ENCODE assay signal across 11 cellular contexts in genomic region chr17:64964796-64965195, GRCh38. TPM values are rescaled to one million over a fixed set of nuclear protein-coding genes. Genes with fewer than 3 reads are reported as not detected.
DNase-seq lines count a peak whose midpoint lies in the region; ATAC-seq, FAIRE-seq and TF ChIP-seq lines count a peak whose summit lies in the region.
"Had no signal": no experiment of that assay in that cellular context is flagged by ENCODE, and none has a peak within 500 bp of the region (broad histone marks: within the 10 kb centered on the region; RNA-seq: fewer than 3 reads in every experiment).

No MANE protein-coding gene starts in this region.

- no peak for TF ChIP-seq EP300 in K562 (IDR thresholded peaks at IDR 0.05; ENCODE audit: low read length)

- peak; percentile 88 for FAIRE-seq in K562 (lab: Jason Lieb, UNC)

- ATAC-seq in K562 (no peak), PC-3 (no peak), HG02938 (IDR thresholded peaks at IDR 0.05; ENCODE audit: unreplicated experiment) (no peak)

- peaks cover 6 to 11% of the 10 kb centered on the region in 2 experiments; a peak in 4 of 5 replicates for H3K4me1 ChIP-seq in K562 (replicated peaks in 1 of 2; ENCODE audit: control insufficient read depth in 2 of 2, insufficient read depth in 2 of 2, low read length in 2 of 2)
- H3K4me1 ChIP-seq in parathyroid adenoma: peaks cover 11% of the 10 kb centered on the region
- H3K4me1 ChIP-seq in PC-3 (ENCODE audit: insufficient read depth, low read length): peaks cover 34% of the 10 kb centered on the region
- H3K4me1 ChIP-seq in adrenal gland (replicated peaks in 1 of 2): peaks cover 4 to 27% of the 10 kb centered on the region in 2 donors

- H3K27ac ChIP-seq in K562 (ENCODE audit: extremely low read depth, low read depth, low read length) (no peak overlapping the region; the same call in 2 of the 3 replicates), parathyroid adenoma (peak overlapping the region; percentile 45), PC-3 (ENCODE audit: low read length) (no peak overlapping the region), adrenal gland (no peak overlapping the region)

- TSS peak; percentile 56 for BruUV-seq in K562 (replicated peaks; lab: Mats Ljungman, UMichigan)
- BruUV-seq in PC-3 (replicated peaks; lab: Mats Ljungman, UMichigan): no TSS peak

- H3K9me3 ChIP-seq in K562 (replicated peaks; ENCODE audit: control insufficient read depth, insufficient read depth, low read depth, low read length) (no peaks in the 10 kb centered on the region; the same call in 1 of the 2 replicates), parathyroid adenoma (ENCODE audit: control insufficient read depth, low read length) (no peaks in the 10 kb centered on the region), PC-3 (ENCODE audit: low read length) (no peaks in the 10 kb centered on the region), adrenal gland (replicated peaks in 1 of 3) (no peaks in the 10 kb centered on the region)

- H2AFZ ChIP-seq in K562 (ENCODE audit: low read depth, low read length) (peak overlapping the region; percentile 87), parathyroid adenoma (peak overlapping the region; percentile 67), PC-3 (ENCODE audit: low read length) (no peak overlapping the region)

- no peaks in the 10 kb centered on the region for H3F3A ChIP-seq in PC-3 (ENCODE audit: low read length, unreplicated experiment)

- H3K36me3 ChIP-seq in K562 (ENCODE audit: control insufficient read depth, insufficient read depth, low read length) (peaks cover 2% of the 10 kb centered on the region; the same call in 1 of the 3 replicates), parathyroid adenoma (ENCODE audit: control insufficient read depth, insufficient read depth, low read length) (no peaks in the 10 kb centered on the region), PC-3 (ENCODE audit: low read depth, low read length) (no peaks in the 10 kb centered on the region), adrenal gland (replicated peaks in 1 of 2) (no peaks in the 10 kb centered on the region)

- H3K79me2 ChIP-seq in K562 (ENCODE audit: control insufficient read depth, insufficient read depth, low read length) (peaks cover 9% of the 10 kb centered on the region; the same call in 2 of the 3 replicates), parathyroid adenoma (no peaks in the 10 kb centered on the region), PC-3 (ENCODE audit: low read length) (0 out of 2 replicates have a peak, but pooled peaks cover 5% of the 10 kb centered on the region)

- CTCF ChIA-PET in K562 (lab: Yijun Ruan, JAX; ENCODE audit: low intra/inter-chr PET ratio) (no interaction called here), PC-3 (lab: Charles Lee) (no interaction called here)

- intact Hi-C loops in K562 (cut with micrococcal nuclease) (loop anchor here (5.0 to 10.0 kb wide), 3 partner anchors 140 to 542 kb away; no protein-coding TSS in a partner anchor), PC-3 (cut with micrococcal nuclease) (loop anchor here (1.0 to 10.0 kb wide), 4 partner anchors 93 to 1200 kb away; partner anchors contain the start of gene GNA13), adrenal gland (cut with DNase I) (loop anchor here in 1 of 2 donors (5.0 kb wide), 1 partner anchor 37 kb away; no protein-coding TSS in a partner anchor)

- TF ChIP-seq POLR2A in K562 (conservative IDR thresholded peaks at IDR 0.05) (no peak), adrenal gland (IDR thresholded peaks at IDR 0.05) (no peak)

- H3K9me1 ChIP-seq in K562 (ENCODE audit: control insufficient read depth, insufficient read depth, low read length): no peaks in the 10 kb centered on the region

- peak overlapping the region in 1 of 2 experiments; percentile 61; a peak in 2 of 4 replicates for H3K9ac ChIP-seq in K562 (ENCODE audit: insufficient read depth in 1 of 2, low read depth in 2 of 2, low read length in 2 of 2)
- no peak overlapping the region for H3K9ac ChIP-seq in parathyroid adenoma
- no peak overlapping the region for H3K9ac ChIP-seq in PC-3 (ENCODE audit: low read length)

- 70% methylated on average over 8 of the region's 9 CpGs for WGBS in K562 (ENCODE audit: insufficient coverage, low coverage, missing lambda C conversion rate)
- 91 to 93% (median 92%) methylated on average over 6 to 9 of the region's 9 CpGs for WGBS in adrenal gland, 4 donors

- DNase-seq in DMS 273 (lab: John Stamatoyannopoulos, UW; ENCODE audit: unreplicated experiment): peak; percentile 14
- no peak for DNase-seq in DMS 273 treated with DMSO at 0.1 percent for 48 hours (lab: John Stamatoyannopoulos, UW)
- DNase-seq in LNCaP clone FGC (ENCODE audit: low read depth): no peak
- no peak for DNase-seq in K562 (ENCODE audit: extremely low read depth in 1 of 4, low spot score in 3 of 4)
- no peak for DNase-seq in PC-3
- DNase-seq in adrenal gland: no peak
- DNase-seq: 8988T; effector CD8-positive, alpha-beta T cell; T-helper 1 cell had no signal

- H3K27me3 ChIP-seq in K562 (ENCODE audit: control insufficient read depth in 2 of 2, insufficient read depth in 2 of 2, low read length in 2 of 2) (no peaks in the 10 kb centered on the region), parathyroid adenoma (ENCODE audit: control insufficient read depth, insufficient read depth, low read length) (no peaks in the 10 kb centered on the region), PC-3 (ENCODE audit: low read length) (no peaks in the 10 kb centered on the region), adrenal gland (no peaks in the 10 kb centered on the region)

- H3K4me2 ChIP-seq in K562 (ENCODE audit: insufficient read depth, low read length) (peak overlapping the region; percentile 67), parathyroid adenoma (ENCODE audit: low read length) (peak overlapping the region; percentile 58), PC-3 (ENCODE audit: low read length) (no peak overlapping the region)

- H4K20me1 ChIP-seq in K562 (replicated peaks; ENCODE audit: control insufficient read depth, insufficient read depth, low read length) (no peaks in the 10 kb centered on the region), PC-3 (ENCODE audit: low read length) (no peaks in the 10 kb centered on the region)

- TF ChIP-seq CTCF in LNCaP clone FGC (IDR thresholded peaks at IDR 0.05; ENCODE audit: control insufficient read depth, extremely low read depth, insufficient read depth) (no peak), K562 (IDR thresholded peaks at IDR 0.05 in 2 of 3, conservative IDR thresholded peaks at IDR 0.05 in 1 of 3; ENCODE audit: insufficient read depth in 2 of 3, low read depth in 1 of 3, low read length in 3 of 3) (no peak), parathyroid adenoma (IDR thresholded peaks at IDR 0.05) (no peak), PC-3 (conservative IDR thresholded peaks at IDR 0.05; ENCODE audit: low read depth, low read length) (no peak), adrenal gland (IDR thresholded peaks at IDR 0.05) (no peak)

- no peak for TF ChIP-seq RAD21 in K562 (CRISPR knock-in tag; conservative IDR thresholded peaks at IDR 0.05 in 1 of 2, IDR thresholded peaks at IDR 0.05 in 1 of 2)

- POLR2A ChIA-PET in K562 (lab: Yijun Ruan, JAX) (interaction anchor here (1.1 to 1.4 kb wide), 2 partner anchors 11 to 23 kb away, joined by 3 to 6 read pairs; no protein-coding TSS in a partner anchor), PC-3 (lab: Charles Lee; ENCODE audit: unreplicated experiment) (interaction anchor here (0.5 kb wide), 1 partner anchor 38 kb away, joined by 4 read pairs; no protein-coding TSS in a partner anchor)

- no peaks in the 10 kb centered on the region for H3K9me2 ChIP-seq in PC-3 (replicated peaks; ENCODE audit: low read length)

- in situ Hi-C loops in K562 (cut with MboI): loop anchor here (10.0 to 25.0 kb wide), 3 partner anchors 230 to 652 kb away; no protein-coding TSS in a partner anchor

- H3K4me3 ChIP-seq in LNCaP clone FGC (ENCODE audit: low read depth, low read length) (peak overlapping the region; percentile 45; the same call in 1 of the 2 replicates), K562 (peak overlapping the region; percentile 23; the same call in 1 of the 2 replicates), parathyroid adenoma (ENCODE audit: low read depth, low read length) (peak overlapping the region; percentile 27), PC-3 (ENCODE audit: low read length) (no peak overlapping the region), adrenal gland (no peak overlapping the region)

TF ChIP-seq in K562, 482 proteins besides CTCF, POLR2A, EP300 and RAD21 (continues in another document):
- TF ChIP-seq ZNF12 (CRISPR knock-in tag; IDR thresholded peaks at IDR 0.05): no peak

RNA-seq across cellular contexts. Expression of gene LRRC37A3, which starts 45.5 kb away (rescaled TPM):
- 41.7 and 83.3 TPM in 2 replicates for total RNA-seq in K562 (2011; cell fraction: chromatin; rRNA removed; ENCODE audit: low replicate concordance)
- total RNA-seq in K562 (2011; cell fraction: nucleolus; rRNA removed): 27.2 and 27.9 TPM in 2 replicates
- total RNA-seq in K562 (2011; cell fraction: nucleoplasm; rRNA removed): 50.4 and 79.2 TPM in 2 replicates
- total RNA-seq in K562 (2014; rRNA removed) (2.4 and 2.7 TPM in 2 replicates), K562 (2014; rRNA removed; fragmentation: Illumina TruSeq; extraction: Trizol) (3.7 and 4.3 TPM in 2 replicates), K562 (2015; rRNA removed; fragmentation: Illumina TruSeq; extraction: Trizol) (4.6 and 5.4 TPM in 2 replicates), K562 (2021) (3.6 and 5.9 TPM in 2 replicates), PC-3 (2014; rRNA removed) (6.4 and 7.1 TPM in 2 replicates), adrenal gland (10 to 100 TPM in 1 of 8 donors, 1 to 10 TPM in 7; 1.4 to 11.4 (median 5.6) TPM)
- polyA plus RNA-seq in K562 (2011; rRNA removed) (1.9 and 2.2 TPM in 2 replicates), K562 (2014; fragmentation: Illumina TruSeq; extraction: Trizol) (1.1 and 1.5 TPM in 2 replicates), K562 (2014; fragmentation: Nextera tagmentation; extraction: Ambion mirVana) (under 1 TPM; 0.14 to 0.66 TPM), K562 (2014; rRNA removed) (2.0 and 4.2 TPM in 2 replicates), adrenal gland (10 to 100 TPM in 2 of 3 donors, 1 to 10 TPM in 1; 4.9 to 19.1 (median 10.3) TPM)
- polyA plus RNA-seq in K562 (2011; cell fraction: cytosol; rRNA removed): 0.91 and 1.2 TPM in 2 replicates
- 3.4 and 4.8 TPM in 2 replicates for polyA plus RNA-seq in K562 (2011; cell fraction: nucleus; rRNA removed)
- polyA plus RNA-seq in K562 (2012): 1.3 and 2.2 TPM in 2 replicates
- 14.2 and 17.4 TPM in 2 replicates for polyA minus RNA-seq in K562 (2011; rRNA and poly(A)+ RNA removed)
- polyA minus RNA-seq in K562 (2011; cell fraction: cytosol; rRNA and poly(A)+ RNA removed): 1.7 and 4.7 TPM in 2 replicates
- 7.4 and 15.3 TPM in 2 replicates for polyA minus RNA-seq in K562 (2011; cell fraction: nucleus; rRNA and poly(A)+ RNA removed)

Comparison
In these comparisons a context has a peak if more than half of its experiments do, and no peak if none do; other contexts are left out.
1. H3K4me3 ChIP-seq: peak in LNCaP clone FGC (single experiment), K562 (single experiment) and parathyroid adenoma (single experiment); none in PC-3 (single experiment) and adrenal gland (0 of 4).